In the genomic region with DNA sequence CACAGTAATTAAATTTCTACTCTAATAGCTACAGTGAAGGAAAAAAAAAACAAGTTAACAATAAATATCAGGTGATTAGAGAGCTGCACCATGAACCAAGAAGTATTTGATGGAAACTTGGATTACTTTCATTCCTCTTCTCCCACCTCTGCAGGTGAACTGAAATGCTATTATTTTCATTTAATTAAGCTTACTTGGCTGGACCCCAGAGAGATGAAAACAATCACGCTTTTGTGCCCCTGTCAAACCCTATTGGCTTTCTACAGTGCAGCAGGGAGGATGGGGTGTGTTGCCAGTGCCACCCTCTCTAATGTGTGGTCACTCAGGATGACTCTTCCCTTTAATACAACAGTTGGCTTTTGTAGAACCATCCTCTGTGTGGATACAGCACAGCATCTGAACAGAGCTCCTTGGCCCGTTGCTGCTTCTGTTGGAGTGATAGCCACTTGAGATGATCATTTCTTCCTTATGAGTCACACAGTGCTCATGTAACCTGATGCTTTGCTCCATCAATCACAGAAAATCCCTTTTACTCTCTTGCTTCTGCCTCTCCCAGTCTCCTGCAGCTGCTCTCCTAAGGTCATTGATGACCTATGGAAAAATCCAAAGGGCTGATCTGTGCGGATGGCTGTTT, we compare ENCODE assay signal across 12 cellular contexts. TPM values are rescaled to one million over a fixed set of nuclear protein-coding genes. Genes with fewer than 3 reads are reported as not detected.
DNase-seq lines count a peak whose midpoint lies in the region; ATAC-seq and TF ChIP-seq lines count a peak whose summit lies in the region.
"Had no signal": no experiment of that assay in that cellular context is flagged by ENCODE, and none has a peak within 500 bp of the region (broad histone marks: within the 10 kb centered on the region; RNA-seq: fewer than 3 reads in every experiment).

No MANE protein-coding gene starts in this region.

- H2BK20ac ChIP-seq in H9 (ENCODE audit: low read depth, low read length, poor library complexity, severe bottlenecking) = no peak overlapping the region

- intact Hi-C loops in ovary (cut with DNase I) = no loop called here

- H3K18ac ChIP-seq in H9 (ENCODE audit: insufficient read length, low read depth, low read length) = no peak overlapping the region

- no CpG with 5 or more reads among the region's 3 CpGs for WGBS in H9 (ENCODE audit: extremely low coverage, insufficient read length, low lambda C conversion rate)
- 36 to 48% (median 41%) methylated on average over 3 of the region's 3 CpGs for WGBS in ovary, 3 donors

- peaks cover 9% of the 10 kb centered on the region; the same call in 1 of the 2 replicates for H3K4me1 ChIP-seq in H9 (ENCODE audit: insufficient read depth, low read length)
- H3K4me1 ChIP-seq in ovary (ENCODE audit: insufficient read depth) = no peaks in the 10 kb centered on the region
- no peaks in the 10 kb centered on the region; the same call in 1 of the 2 replicates for H3K4me1 ChIP-seq in GM23338 (ENCODE audit: insufficient read depth)
- H3K4me1 ChIP-seq: ascending aorta had no signal

- H4K20me1 ChIP-seq in H9 (ENCODE audit: control insufficient read depth, insufficient read depth, insufficient read length) (peaks cover 2% of the 10 kb centered on the region), GM23338 (replicated peaks; ENCODE audit: insufficient read depth) (no peaks in the 10 kb centered on the region)

- no peak overlapping the region for H3K56ac ChIP-seq in H9 (ENCODE audit: insufficient read length, low read depth, low read length)

- H2AFZ ChIP-seq in H9 (ENCODE audit: low read length) (no peak overlapping the region), GM23338 (no peak overlapping the region)

- H3K23ac ChIP-seq in H9 (ENCODE audit: insufficient read length, low read depth, low read length) = no peak overlapping the region

- H2BK15ac ChIP-seq in H9 (ENCODE audit: low read depth, low read length) = no peak overlapping the region

- H4K5ac ChIP-seq in H9 (ENCODE audit: insufficient read length, low read depth, low read length) = no peak overlapping the region

- no peak overlapping the region for H2BK12ac ChIP-seq in H9 (ENCODE audit: insufficient read length, low read depth, low read length)

- no peak overlapping the region for H2BK5ac ChIP-seq in H9 (ENCODE audit: insufficient read length, low read length)

- H3K27ac ChIP-seq in H9 (ENCODE audit: insufficient read length, low read depth, low read length) = no peak overlapping the region
- no peak overlapping the region for H3K27ac ChIP-seq in ovary
- H3K27ac ChIP-seq in GM23338 (ENCODE audit: low read depth) = no peak overlapping the region
- H3K27ac ChIP-seq: ascending aorta had no signal

- H3K9me2 ChIP-seq in GM23338 (ENCODE audit: insufficient read depth) = no peaks in the 10 kb centered on the region

- no peaks in the 10 kb centered on the region for H3K79me2 ChIP-seq in H9 (ENCODE audit: insufficient read depth, low read length)
- H3K79me2 ChIP-seq in GM23338 (replicated peaks; ENCODE audit: insufficient read depth) = no peaks in the 10 kb centered on the region

- no peak overlapping the region for H2AK5ac ChIP-seq in H9 (ENCODE audit: insufficient read length, low read length)

- H3K27ac Mint-ChIP-seq in H9 (no peak overlapping the region), GM23338 (no peak overlapping the region)
- H3K27ac Mint-ChIP-seq: activated CD4-positive, alpha-beta T cell treated with anti-CD3 and anti-CD28 coated beads, Interleukin-2, amount 10 ng/mL, durations not matched to agents 24 days and 14 days; progenitor cell of endocrine pancreas had no signal

- H3K9me3 ChIP-seq in H9 (ENCODE audit: control insufficient read depth, low read depth, low read length) (no peaks in the 10 kb centered on the region), ovary (no peaks in the 10 kb centered on the region)
- H3K9me3 ChIP-seq: ascending aorta, Caco-2 had no signal

- H3K4me2 ChIP-seq in H9 (ENCODE audit: insufficient read depth, insufficient read length, low read length) (no peak overlapping the region), GM23338 (no peak overlapping the region)

- no peak overlapping the region for H3K4ac ChIP-seq in H9 (ENCODE audit: low read depth, low read length)

- ATAC-seq in HG03354 (IDR thresholded peaks at IDR 0.05; ENCODE audit: poor library complexity, severe bottlenecking, unreplicated experiment) = no peak
- no peak; the same call in 2 of the 3 replicates for ATAC-seq in GM23338

- H3K4me3 Mint-ChIP-seq in H9 = no peak overlapping the region
- no peak overlapping the region for H3K4me3 Mint-ChIP-seq in GM23338
- H3K4me3 Mint-ChIP-seq: activated CD4-positive, alpha-beta T cell treated with anti-CD3 and anti-CD28 coated beads, Interleukin-2, amount 10 ng/mL, durations not matched to agents 24 days and 14 days had no signal

- H4K91ac ChIP-seq in H9 (ENCODE audit: insufficient read length, low read depth, low read length) = no peak overlapping the region

- DNase-seq in AG20443 (ENCODE audit: low spot score) = peak; percentile 58
- DNase-seq in NCI-H1048 (lab: John Stamatoyannopoulos, UW) = peak; percentile 69
- DNase-seq in SK-MEL-5 (ENCODE audit: low read depth, low spot score) = peak; percentile 22
- peak; percentile 44 for DNase-seq in hepatic stellate cell (ENCODE audit: low spot score)
- no peak for DNase-seq in H9
- no peak for DNase-seq in ovary
- no peak for DNase-seq in GM23338 (ENCODE audit: low spot score)
- DNase-seq: activated CD4-positive, alpha-beta T cell treated with anti-CD3 and anti-CD28 coated beads, Interleukin-2, amount 10 ng/mL, durations not matched to agents 24 days and 14 days; Caco-2 had no signal

- H3T11ph ChIP-seq in H9 (ENCODE audit: low read length) = no peak overlapping the region

- no peak overlapping the region for H3K9ac ChIP-seq in H9 (ENCODE audit: extremely low read depth, insufficient read length, low read length)

- H3K36me3 Mint-ChIP-seq in H9 (ENCODE audit: insufficient read depth in 1 of 3, low read depth in 3 of 3) (no peaks in the 10 kb centered on the region; a peak in 1 of 7 replicates), GM23338 (ENCODE audit: low read depth) (no peaks in the 10 kb centered on the region)

- H3F3A ChIP-seq in GM23338 (replicated peaks; ENCODE audit: low read depth) = 0 out of 2 replicates have a peak, but pooled peaks cover 3% of the 10 kb centered on the region

- H4K8ac ChIP-seq in H9 (replicated peaks; ENCODE audit: insufficient read length, low read depth, low read length) = no peak overlapping the region

- H3K4me3 ChIP-seq in ovary (no peak overlapping the region), GM23338 (no peak overlapping the region)
- H3K4me3 ChIP-seq: ascending aorta had no signal

- no peak overlapping the region for H3K14ac ChIP-seq in H9 (ENCODE audit: insufficient read depth, low read length)

- TF ChIP-seq EP300 in ovary (IDR thresholded peaks at IDR 0.05) = no peak

- TF ChIP-seq CTCF in H9 (conservative IDR thresholded peaks at IDR 0.05) = no peak
- no peak for TF ChIP-seq CTCF in ovary (IDR thresholded peaks at IDR 0.05)
- TF ChIP-seq CTCF in GM23338 (conservative IDR thresholded peaks at IDR 0.05; ENCODE audit: low read depth in 2 of 2) = no peak

- TF ChIP-seq POLR2A in ovary (IDR thresholded peaks at IDR 0.05) = no peak

- in situ Hi-C loops in SK-MEL-5 (cut with HindIII; ENCODE audit: low pct_unique_long_range_greater_than_20kb, low sequenced_read_pairs) = no loop called here

- no peak overlapping the region for H2BK120ac ChIP-seq in H9 (ENCODE audit: low read depth, low read length, poor library complexity, severe bottlenecking)

- peaks cover under 1% of the 10 kb centered on the region for H3K23me2 ChIP-seq in H9 (ENCODE audit: insufficient read length, low read depth, low read length, poor library complexity, severe bottlenecking)

- H3K36me3 ChIP-seq in ovary (no peaks in the 10 kb centered on the region), GM23338 (ENCODE audit: insufficient read depth) (no peaks in the 10 kb centered on the region)
- H3K36me3 ChIP-seq: ascending aorta had no signal

- H3K4me1 Mint-ChIP-seq in H9 (peaks cover 23 to 32% of the 10 kb centered on the region in 2 experiments), GM23338 (peaks cover 19% of the 10 kb centered on the region)

- H3K9me3 Mint-ChIP-seq in H9 (no peaks in the 10 kb centered on the region; a peak in 1 of 5 replicates), GM23338 (no peaks in the 10 kb centered on the region)
- H3K9me3 Mint-ChIP-seq: activated CD4-positive, alpha-beta T cell treated with anti-CD3 and anti-CD28 coated beads, Interleukin-2, amount 10 ng/mL, durations not matched to agents 24 days and 14 days had no signal

- H3K27me3 Mint-ChIP-seq in H9 (ENCODE audit: low read depth) = peaks cover 21% of the 10 kb centered on the region
- H3K27me3 Mint-ChIP-seq in GM23338 (ENCODE audit: insufficient read depth, low read depth, poor library complexity) = peaks cover 9% of the 10 kb centered on the region

- H3K79me1 ChIP-seq in H9 (ENCODE audit: insufficient read depth, low read depth, low read length, poor library complexity, severe bottlenecking) = no peaks in the 10 kb centered on the region

- H3K27me3 ChIP-seq in H9 (ENCODE audit: insufficient read depth, low read length) = peaks cover 2% of the 10 kb centered on the region; the same call in 1 of the 2 replicates
- no peaks in the 10 kb centered on the region for H3K27me3 ChIP-seq in ovary
- peaks cover 18% of the 10 kb centered on the region for H3K27me3 ChIP-seq in GM23338 (ENCODE audit: insufficient read depth)
- H3K27me3 ChIP-seq: ascending aorta had no signal

TF ChIP-seq in GM23338, 12 proteins besides CTCF, POLR2A, EP300 and RAD21 (continues in another document):
- TF ChIP-seq CREB1 (CRISPR knock-in tag; IDR thresholded peaks at IDR 0.05; ENCODE audit: low read depth) = no peak
- TF ChIP-seq STAT1 (IDR thresholded peaks at IDR 0.05; ENCODE audit: unreplicated experiment) = no peak
- TF ChIP-seq NANOG (IDR thresholded peaks at IDR 0.05; ENCODE audit: borderline replicate concordance) = no peak

RNA-seq across cellular contexts. Expression of gene ARL4C, which starts 5.5 kb away (rescaled TPM):
- total RNA-seq in SK-MEL-5 (2014; rRNA removed; shearing (Covaris generic)) = 4.3 and 6.1 TPM in 2 replicates
- polyA plus RNA-seq in SK-MEL-5 (2015; cell fraction: cytosol; rRNA removed) = 8.3 and 9.9 TPM in 2 replicates
- polyA plus RNA-seq in SK-MEL-5 (2015; cell fraction: nucleus; rRNA removed) = 4.1 and 5.2 TPM in 2 replicates
- total RNA-seq in H9 (2021) (11.2 and 12.0 TPM in 2 replicates), ovary (10 to 100 TPM in 1 of 7 donors, 1 to 10 TPM in 5, under 1 TPM in 1; 0.94 to 18.3 (median 5.1) TPM)
- polyA plus RNA-seq in ovary (1 to 10 TPM; 2.2 to 7.5 TPM), GM23338 (2016; fragmentation: Nextera tagmentation; extraction: Ambion mirVana) (5.6 and 5.8 TPM in 2 replicates)
- 9.1 and 9.9 TPM in 2 replicates for total RNA-seq in GM23338 (2014; rRNA removed; shearing (Covaris generic))

Comparison
In these comparisons a context has a peak if more than half of its experiments do, and no peak if none do; other contexts are left out.
1. DNase-seq: peak in AG20443 (single experiment), NCI-H1048 (single experiment), SK-MEL-5 (single experiment) and hepatic stellate cell (single experiment); none in H9 (single experiment), ovary (0 of 5) and GM23338 (single experiment).